Comparison of ENCODE assay signal across 8 cellular contexts in the genomic region with DNA sequence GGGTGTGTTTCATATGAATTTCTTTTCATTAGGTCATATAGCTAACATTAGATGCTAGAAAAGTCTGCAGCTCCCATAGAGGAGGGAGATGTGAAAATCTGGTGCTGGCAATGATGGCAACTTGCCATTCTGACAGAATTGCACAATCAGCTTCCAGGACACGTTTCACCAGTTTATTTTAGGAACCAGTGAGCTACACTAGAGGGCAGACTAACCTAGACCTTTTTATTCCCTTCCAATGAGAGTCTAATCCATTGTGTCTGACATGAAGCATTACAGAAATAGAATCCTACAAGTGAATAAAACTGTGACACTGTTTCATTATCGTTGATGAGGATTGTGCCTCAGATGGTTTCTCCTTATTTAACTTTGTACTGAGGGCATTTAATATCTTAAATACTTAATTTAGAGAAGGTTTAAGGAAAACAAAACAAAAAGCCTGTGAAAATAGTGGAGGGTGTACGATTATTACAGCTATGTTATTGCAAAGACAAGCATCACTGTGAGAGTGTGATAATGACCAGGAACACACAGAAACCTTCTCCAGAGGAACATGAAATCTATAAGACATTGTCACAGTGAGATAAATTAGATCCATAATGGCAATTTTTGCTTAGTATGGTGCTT.
A peak's percentile ranks its signal among the peaks of the same experiment; 100 is the strongest.
DNase-seq lines count a peak whose midpoint lies in the region; ATAC-seq and TF ChIP-seq lines count a peak whose summit lies in the region.

No MANE protein-coding gene starts in this region.

- DNase-seq in AG09319 (ENCODE audit: extremely low read depth, low read depth), result peak; percentile 76
- DNase-seq in NCI-H1694 (lab: John Stamatoyannopoulos, UW), result peak; percentile 86
- peak; percentile 78 for DNase-seq in SW480 (ENCODE audit: low spot score)
- DNase-seq in epithelial cell of esophagus (ENCODE audit: low read depth), result peak; percentile 87
- peak; percentile 70 for DNase-seq in middle frontal gyrus (ENCODE audit: extremely low spot score, low spot score)
- no peak for DNase-seq in effector CD4-positive, alpha-beta T cell

- H3K4me3 ChIP-seq in epithelial cell of esophagus (ENCODE audit: low read length), result no peak overlapping the region

- ATAC-seq in GM18498 (IDR thresholded peaks at IDR 0.05; ENCODE audit: unreplicated experiment), result peak; percentile 81
- peak; percentile 80 for ATAC-seq in HG02870 (IDR thresholded peaks at IDR 0.05; ENCODE audit: unreplicated experiment)

- TF ChIP-seq CTCF in AG09319 (IDR thresholded peaks at IDR 0.05; ENCODE audit: low read depth, low read length) (peak; percentile 68), epithelial cell of esophagus (IDR thresholded peaks at IDR 0.05; ENCODE audit: insufficient read depth, low read depth, low read length, missing control alignments) (peak; percentile 77)
